ENCODE assay signal across 26 cellular contexts in the genomic region with DNA sequence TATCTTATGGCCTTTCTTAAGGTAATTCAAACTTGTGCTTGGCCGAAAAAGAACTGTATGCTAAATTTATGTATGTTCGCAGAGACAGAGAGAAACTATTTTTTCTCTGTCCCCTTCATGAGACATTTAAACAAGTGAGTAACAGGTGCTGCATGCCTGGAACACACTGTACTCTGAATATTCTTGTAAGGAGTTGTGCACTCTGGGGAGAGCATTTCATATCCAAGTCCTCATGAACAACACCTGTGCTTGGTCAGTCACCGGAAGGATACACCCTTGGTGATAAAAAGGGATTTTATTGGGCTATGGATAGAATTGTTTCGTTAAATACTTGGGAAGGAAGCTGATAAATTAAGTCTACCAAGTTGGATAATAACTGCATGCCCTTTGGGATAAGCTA.
"Had no signal": no experiment of that assay in that cellular context is flagged by ENCODE, and none has a peak within 500 bp of the region (broad histone marks: within the 10 kb centered on the region; RNA-seq: fewer than 3 reads in every experiment).

No MANE protein-coding gene starts in this region.

- H3K27ac Mint-ChIP-seq: immature natural killer cell; memory B cell; naive thymus-derived CD8-positive, alpha-beta T cell; stimulated activated naive CD8-positive, alpha-beta T cell treated with anti-CD3 and anti-CD28 coated beads, Interleukin-15, amount 100 ng/mL, for 72 hours; type B pancreatic cell had no signal

- H3K36me3 ChIP-seq: esophagus muscularis mucosa, neutrophil, pancreas, right lobe of liver, thyroid gland had no signal

- H3K27me3 Mint-ChIP-seq: stimulated activated naive CD8-positive, alpha-beta T cell treated with anti-CD3 and anti-CD28 coated beads, Interleukin-15, amount 100 ng/mL, for 72 hours; type B pancreatic cell had no signal

- H3K4me1 Mint-ChIP-seq: immature natural killer cell; memory B cell; naive thymus-derived CD8-positive, alpha-beta T cell; stimulated activated naive CD8-positive, alpha-beta T cell treated with anti-CD3 and anti-CD28 coated beads, Interleukin-15, amount 100 ng/mL, for 72 hours had no signal

- H3K27me3 ChIP-seq: dorsolateral prefrontal cortex, esophagus muscularis mucosa, foreskin keratinocyte, neutrophil, pancreas, right lobe of liver, thyroid gland had no signal

- H3K36me3 Mint-ChIP-seq: immature natural killer cell, memory B cell, type B pancreatic cell had no signal

- ATAC-seq: foreskin keratinocyte; left lobe of liver; naive thymus-derived CD8-positive, alpha-beta T cell; pancreas; right lobe of liver; stimulated activated naive CD8-positive, alpha-beta T cell treated with anti-CD3 and anti-CD28 coated beads, Interleukin-15, amount 100 ng/mL, for 72 hours had no signal

- H3K4me2 ChIP-seq: smooth muscle cell had no signal

- H3K27ac ChIP-seq: dorsolateral prefrontal cortex, epithelial cell of prostate, esophagus muscularis mucosa, foreskin keratinocyte, neutrophil, pancreas, right lobe of liver, thyroid gland had no signal

- DNase-seq: caudate nucleus; dorsolateral prefrontal cortex; effector CD4-positive, alpha-beta T cell; foreskin keratinocyte; glutamatergic neuron; hypothalamus; immature natural killer cell; naive thymus-derived CD8-positive, alpha-beta T cell; pancreas; right lobe of liver; stimulated activated CD4-positive, alpha-beta T cell treated with anti-CD3 and anti-CD28 coated beads, Interleukin-12 subunit alpha, Interleukin-12 subunit beta, amount 100 ng/mL, for 4 hours; stimulated activated CD4-positive, alpha-beta T cell treated with anti-CD3 and anti-CD28 coated beads, Interleukin-1b, Interleukin-23, amount 100 ng/mL, for 48 hours; stimulated activated CD4-positive, alpha-beta T cell treated with anti-CD3 and anti-CD28 coated beads, Interleukin-4, amount 100 ng/mL, for 1 hour; stimulated activated CD8-positive, alpha-beta memory T cell treated with anti-CD3 and anti-CD28 coated beads, Interleukin-4, amount 100 ng/mL, for 48 hours; stimulated activated naive CD4-positive, alpha-beta T cell; stimulated activated naive CD8-positive, alpha-beta T cell treated with anti-CD3 and anti-CD28 coated beads, Interleukin-15, amount 100 ng/mL, for 72 hours; thyroid gland had no signal

- H3K4me1 ChIP-seq: esophagus muscularis mucosa, right lobe of liver, thyroid gland had no signal

- H3K9me3 Mint-ChIP-seq: immature natural killer cell; stimulated activated naive CD8-positive, alpha-beta T cell treated with anti-CD3 and anti-CD28 coated beads, Interleukin-15, amount 100 ng/mL, for 72 hours had no signal

- H3K4me3 Mint-ChIP-seq: immature natural killer cell; memory B cell; naive thymus-derived CD8-positive, alpha-beta T cell; neural crest cell; stimulated activated naive CD8-positive, alpha-beta T cell treated with anti-CD3 and anti-CD28 coated beads, Interleukin-15, amount 100 ng/mL, for 72 hours; type B pancreatic cell had no signal

- H3K9me3 ChIP-seq: neutrophil, pancreas, right lobe of liver, thyroid gland had no signal

- H3K4me3 ChIP-seq: dorsolateral prefrontal cortex, esophagus muscularis mucosa, lung, pancreas, right lobe of liver, smooth muscle cell, thyroid gland had no signal
